ENCODE assay signal across 7 cellular contexts in genomic region chr1:23562138-23562819, GRCh38. TPM values are rescaled to one million over a fixed set of nuclear protein-coding genes. Genes with fewer than 3 reads are reported as not detected.
DNase-seq lines count a peak whose midpoint lies in the region; ATAC-seq and TF ChIP-seq lines count a peak whose summit lies in the region.

No MANE protein-coding gene starts in this region.

- H3K4me2 ChIP-seq in SK-N-SH: peak overlapping the region; percentile 80

- WGBS in SK-N-SH (ENCODE audit: low lambda C conversion rate): under 1% methylated on average over 19 of the region's 19 CpGs
- WGBS in ectodermal cell, 2 experiments: 2% methylated on average over 19 of the region's 19 CpGs
- 1 to 8% (median 4%) methylated on average over 19 of the region's 19 CpGs for WGBS in stomach, 5 donors

- TF ChIP-seq CTCF in SK-N-SH (IDR thresholded peaks at IDR 0.05) (no peak), lower lobe of right lung (IDR thresholded peaks at IDR 0.05) (no peak), stomach (IDR thresholded peaks at IDR 0.05) (no peak)

- H3K4me1 ChIP-seq in SK-N-SH (ENCODE audit: control insufficient read depth in 1 of 2, insufficient read depth in 2 of 2, low read depth in 1 of 2, low read length in 1 of 2) (peaks cover 48 to 51% of the 10 kb centered on the region in 2 experiments), ectodermal cell (ENCODE audit: control insufficient read depth, insufficient read depth, low read length) (peaks cover 61% of the 10 kb centered on the region), lower lobe of right lung (peaks cover 54% of the 10 kb centered on the region), stomach (peaks cover 42 to 76% (median 64%) of the 10 kb centered on the region in 4 donors)

- no peak for TF ChIP-seq POLR2A in stomach (IDR thresholded peaks at IDR 0.05)

- H2AFZ ChIP-seq in SK-N-SH (ENCODE audit: low read depth): no peak overlapping the region

- peak overlapping the region; percentile 99 for H3K9ac ChIP-seq in SK-N-SH

- H3K27ac ChIP-seq in SK-N-SH (ENCODE audit: low read depth in 2 of 2, low read length in 1 of 2) (peak overlapping the region; percentile 98 to 100), ectodermal cell (ENCODE audit: insufficient read depth, low read depth, low read length, poor library complexity, severe bottlenecking) (peak overlapping the region; percentile 100), lower lobe of right lung (peak overlapping the region; percentile 96), stomach (peak overlapping the region; percentile 77 to 97 (median 97))

- no peaks in the 10 kb centered on the region for H3K9me3 ChIP-seq in SK-N-SH
- no peaks in the 10 kb centered on the region for H3K9me3 ChIP-seq in ectodermal cell (ENCODE audit: control insufficient read depth, low read length)
- no peaks in the 10 kb centered on the region for H3K9me3 ChIP-seq in lower lobe of right lung
- H3K9me3 ChIP-seq in stomach: no peaks in the 10 kb centered on the region

- POLR2A ChIA-PET in SK-N-SH (lab: Yijun Ruan, JAX): interaction anchor here (1.0 to 1.3 kb wide), 4 partner anchors 10 to 218 kb away, joined by 3 to 4 read pairs (median 4); partner anchors contain the start of gene HNRNPR

- H3K4me3 ChIP-seq in SK-N-SH (ENCODE audit: low read depth in 2 of 2, low read length in 1 of 2) (peak overlapping the region; percentile 24 to 29; a peak in 3 of 4 replicates), ectodermal cell (ENCODE audit: insufficient read depth, low read depth, low read length) (peak overlapping the region; percentile 16), lower lobe of right lung (peak overlapping the region; percentile 92), stomach (no peak overlapping the region)

- ATAC-seq in lower lobe of right lung: peak; percentile 82 to 85
- ATAC-seq in GM21786 (IDR thresholded peaks at IDR 0.05; ENCODE audit: unreplicated experiment): no peak

- H3F3A ChIP-seq in SK-N-SH (replicated peaks; ENCODE audit: insufficient read depth): peaks cover 50% of the 10 kb centered on the region

- intact Hi-C loops in lower lobe of right lung (cut with DNase I) (no loop called here), stomach (cut with DNase I; ENCODE audit: low total_unique reads) (no loop called here)

- TF ChIP-seq EP300 in SK-N-SH (IDR thresholded peaks at IDR 0.05; ENCODE audit: borderline replicate concordance in 1 of 2, low read depth in 1 of 2, low read length in 1 of 2) (peak; percentile 69 to 87; a peak in 2 of 4 replicates), stomach (IDR thresholded peaks at IDR 0.05) (peak; percentile 70)

- no peaks in the 10 kb centered on the region for H3K9me2 ChIP-seq in SK-N-SH

- CTCF ChIA-PET in SK-N-SH (lab: Yijun Ruan, JAX): interaction anchor here (0.6 to 11.0 kb wide), 4 partner anchors 18 to 876 kb away, joined by 3 to 97 read pairs (median 52); no protein-coding TSS in a partner anchor

- peaks cover 33% of the 10 kb centered on the region for H3K79me2 ChIP-seq in SK-N-SH (ENCODE audit: insufficient read depth)

- DNase-seq in GM04503 (ENCODE audit: low read depth) (peak; percentile 95), NCI-H1105 treated with DMSO at 0.1 percent for 48 hours (lab: John Stamatoyannopoulos, UW) (peak; percentile 98), SK-N-SH (peak; percentile 92), lower lobe of right lung (peak; percentile 97), stomach (peak; percentile 93)

- H4K20me1 ChIP-seq in SK-N-SH (ENCODE audit: insufficient read depth): peaks cover 20% of the 10 kb centered on the region

- no peak for TF ChIP-seq RAD21 in SK-N-SH (IDR thresholded peaks at IDR 0.05; ENCODE audit: low read length)

- H3K36me3 ChIP-seq in SK-N-SH (replicated peaks in 1 of 2; ENCODE audit: control insufficient read depth in 1 of 2, insufficient read depth in 2 of 2, low read length in 1 of 2) (peaks cover under 1 to 17% of the 10 kb centered on the region in 2 experiments), ectodermal cell (ENCODE audit: control insufficient read depth, insufficient read depth, low read length) (peaks cover 9% of the 10 kb centered on the region), lower lobe of right lung (peaks cover 4% of the 10 kb centered on the region), stomach (peaks cover 0 to 8% (median 2%) of the 10 kb centered on the region in 4 donors)

- H3K27me3 ChIP-seq in SK-N-SH (ENCODE audit: insufficient read depth): no peaks in the 10 kb centered on the region
- no peaks in the 10 kb centered on the region for H3K27me3 ChIP-seq in ectodermal cell (ENCODE audit: control insufficient read depth, insufficient read depth, low read length, poor library complexity, severe bottlenecking)
- H3K27me3 ChIP-seq in lower lobe of right lung (ENCODE audit: low read depth): no peaks in the 10 kb centered on the region
- no peaks in the 10 kb centered on the region for H3K27me3 ChIP-seq in stomach

TF ChIP-seq in SK-N-SH, 30 proteins besides CTCF, POLR2A, EP300 and RAD21 (continues in another document):
- TF ChIP-seq SMC3 (IDR thresholded peaks at IDR 0.05; ENCODE audit: low read depth, low read length) (no peak), NFIC (IDR thresholded peaks at IDR 0.05; ENCODE audit: borderline replicate concordance) (no peak), TEAD4 (IDR thresholded peaks at IDR 0.05; ENCODE audit: borderline replicate concordance, insufficient read depth) (0 out of 2 replicates have a peak, but pooled peaks have one; percentile 7), JUND (IDR thresholded peaks at IDR 0.05) (peak; percentile 4; the same call in 1 of the 2 replicates), ELF1 (IDR thresholded peaks at IDR 0.05) (no peak), FOXM1 (IDR thresholded peaks at IDR 0.05; ENCODE audit: low read depth) (peak; percentile 36; the same call in 1 of the 2 replicates), PBX3 (IDR thresholded peaks at IDR 0.05) (peak; percentile 63), FOSL2 (IDR thresholded peaks at IDR 0.05; ENCODE audit: borderline replicate concordance, low read depth) (no peak), SIN3A (IDR thresholded peaks at IDR 0.05; ENCODE audit: borderline replicate concordance, low read depth, low read length) (peak; percentile 87; the same call in 1 of the 2 replicates), FOXJ3 (CRISPR knock-in tag; IDR thresholded peaks at IDR 0.05) (no peak), YY1 (IDR thresholded peaks at IDR 0.05; ENCODE audit: low read depth) (no peak), USF2 (IDR thresholded peaks at IDR 0.05; ENCODE audit: borderline replicate concordance, low read depth, low read length) (no peak), NRF1 (IDR thresholded peaks at IDR 0.05; ENCODE audit: low read depth, low read length) (no peak), MEF2A (IDR thresholded peaks at IDR 0.05; ENCODE audit: borderline replicate concordance, low read depth) (no peak), ZBTB33 (IDR thresholded peaks at IDR 0.05; ENCODE audit: borderline replicate concordance, low read depth) (no peak)

RNA-seq across cellular contexts. Expression of gene ID3, which starts 3.0 kb away (rescaled TPM):
- polyA plus RNA-seq in SK-N-SH (2012; rRNA removed): 394 and 504 TPM in 2 replicates
- polyA plus RNA-seq in SK-N-SH (2012; cell fraction: cytosol; rRNA removed): 247 and 268 TPM in 2 replicates
- 1,333 and 1,662 TPM in 2 replicates for polyA plus RNA-seq in SK-N-SH (2012; cell fraction: nucleus; rRNA removed)
- 294 TPM for polyA plus RNA-seq in ectodermal cell (2013, experiment 1 of 4)
- 317 TPM for polyA plus RNA-seq in ectodermal cell (2013, experiment 2 of 4)
- polyA plus RNA-seq in ectodermal cell (2013, experiment 3 of 4): 408 TPM
- 442 TPM for polyA plus RNA-seq in ectodermal cell (2013, experiment 4 of 4)
- total RNA-seq in lower lobe of right lung: 137 TPM
- total RNA-seq in stomach: 1,000 to 10,000 TPM in 1 of 5 donors, 100 to 1,000 TPM in 3, 10 to 100 TPM in 1; 90.6 to 1,101 (median 120) TPM
- 100 to 1,000 TPM in 2 of 3 donors, 10 to 100 TPM in 1; 79.4 to 226 (median 139) TPM for polyA plus RNA-seq in stomach

RNA-seq across cellular contexts. Expression of gene E2F2, which starts 31.2 kb away (rescaled TPM):
- polyA plus RNA-seq in SK-N-SH (2012; rRNA removed) (0.43 and 0.44 TPM in 2 replicates), stomach (1 to 10 TPM in 1 of 3 donors, under 1 TPM in 2; 0.61 to 3.2 (median 0.87) TPM)
- 0.30 and 0.47 TPM in 2 replicates for polyA plus RNA-seq in SK-N-SH (2012; cell fraction: cytosol; rRNA removed)
- 1.1 and 1.7 TPM in 2 replicates for polyA plus RNA-seq in SK-N-SH (2012; cell fraction: nucleus; rRNA removed)
- polyA plus RNA-seq in ectodermal cell (2013, experiment 1 of 4): 8.1 TPM
- 8.1 TPM for polyA plus RNA-seq in ectodermal cell (2013, experiment 2 of 4)
- polyA plus RNA-seq in ectodermal cell (2013, experiment 3 of 4): 4.9 TPM
- polyA plus RNA-seq in ectodermal cell (2013, experiment 4 of 4): 5.3 TPM
- total RNA-seq in lower lobe of right lung (1.1 TPM), stomach (10 to 100 TPM in 1 of 5 donors, 1 to 10 TPM in 3, under 1 TPM in 1; 0.58 to 27.8 (median 3.5) TPM)

Comparison
In these comparisons a context has a peak if more than half of its experiments do, and no peak if none do; other contexts are left out.
1. H3K4me3 ChIP-seq: peak in SK-N-SH (2 of 2), ectodermal cell (single experiment) and lower lobe of right lung (single experiment); none in stomach (0 of 4).
2. Peak in every context shown above with its lines, with median percentiles within 50 percentile points of each other: DNase-seq and H3K27ac ChIP-seq.